Comparison of ENCODE assay signal across 9 cellular contexts in the genomic region with DNA sequence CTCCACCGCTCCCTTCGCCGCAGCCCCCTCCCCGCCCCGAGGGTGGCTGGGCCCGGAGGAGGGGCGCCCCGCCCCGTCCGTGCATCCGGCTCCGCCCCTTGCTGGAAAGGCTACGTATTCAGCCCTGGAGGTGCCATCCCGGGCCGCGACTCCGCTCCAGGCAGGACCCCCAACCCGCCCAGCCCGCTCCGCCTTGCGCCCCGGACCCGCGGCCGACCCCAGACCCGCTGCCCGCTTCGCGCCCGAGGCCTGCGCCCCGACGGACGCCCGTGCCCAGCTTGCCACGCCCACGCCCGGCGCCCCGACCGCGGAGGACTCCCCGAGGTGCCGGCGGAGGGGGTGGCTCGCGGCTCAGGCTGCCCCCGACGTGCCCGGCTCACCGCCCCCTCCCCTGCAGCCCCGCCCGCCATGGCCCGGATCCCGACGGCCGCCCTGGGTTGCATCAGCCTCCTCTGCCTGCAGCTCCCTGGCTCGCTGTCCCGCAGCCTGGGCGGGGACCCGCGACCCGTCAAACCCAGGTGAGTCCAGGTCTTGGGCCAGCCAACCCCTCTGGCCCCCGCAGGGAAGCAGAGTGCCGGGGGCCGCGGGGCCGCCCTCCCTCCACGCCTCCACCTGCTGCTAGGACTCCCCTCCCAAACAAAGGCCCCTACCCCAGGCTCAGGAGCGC. TPM values are rescaled to one million over a fixed set of nuclear protein-coding genes. Genes with fewer than 3 reads are reported as not detected.
DNase-seq lines count a peak whose midpoint lies in the region; ATAC-seq, FAIRE-seq and TF ChIP-seq lines count a peak whose summit lies in the region.
"Had no signal": no experiment of that assay in that cellular context is flagged by ENCODE, and none has a peak within 500 bp of the region (broad histone marks: within the 10 kb centered on the region; RNA-seq: fewer than 3 reads in every experiment).

A gene with protein sequence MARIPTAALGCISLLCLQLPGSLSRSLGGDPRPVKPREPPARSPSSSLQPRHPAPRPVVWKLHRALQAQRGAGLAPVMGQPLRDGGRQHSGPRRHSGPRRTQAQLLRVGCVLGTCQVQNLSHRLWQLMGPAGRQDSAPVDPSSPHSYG (plus strand): TSS at position 104 of the 667 bp plus-strand sequence. CDS start 305 bp downstream, at position 409.

- H3K4me2 ChIP-seq in H1 (ENCODE audit: insufficient read depth in 1 of 2, low read depth in 2 of 2, low read length in 2 of 2): peak within 1 kb of the TSS; percentile 44 to 74

- H4K20me1 ChIP-seq in H1 (replicated peaks in 1 of 2; ENCODE audit: control insufficient read depth in 1 of 2, insufficient read depth in 2 of 2, low read length in 2 of 2): peaks cover 0 to 3% of the 10 kb centered on the region in 2 experiments

- H3K4me3 ChIP-seq in H1 (ENCODE audit: extremely low read depth in 1 of 4, insufficient read depth in 2 of 4, low read depth in 3 of 4, low read length in 4 of 4) (peak within 1 kb of the TSS; percentile 50 to 74 (median 58)), urinary bladder (ENCODE audit: low read depth, low read length) (peak within 1 kb of the TSS; percentile 44)

- H4K5ac ChIP-seq in H1 (ENCODE audit: insufficient read length, low read depth, low read length): peak within 1 kb of the TSS; percentile 53

- H3K23me2 ChIP-seq in H1 (ENCODE audit: low read depth, low read length): peaks cover 4% of the 10 kb centered on the region; the same call in 1 of the 2 replicates

- peak within 1 kb of the TSS; percentile 74 for H4K91ac ChIP-seq in H1 (replicated peaks; ENCODE audit: insufficient read length, low read length)

- no peak within 1 kb of the TSS for H2BK120ac ChIP-seq in H1 (replicated peaks; ENCODE audit: low read depth, low read length)

- H3K4ac ChIP-seq in H1 (replicated peaks; ENCODE audit: insufficient read length, low read depth, low read length): peak within 1 kb of the TSS; percentile 53

- POLR2A ChIA-PET in H1 (lab: Charles Lee; ENCODE audit: partially characterized antibody): interaction anchor here (0.7 to 2.1 kb wide), 8 partner anchors 8 to 44 kb away, joined by 3 to 16 read pairs (median 3); a partner anchor contains a TSS

- 0% methylated on average over 2 of the region's 70 CpGs; no CpG with 5 or more reads in 1 of the 2 experiments for WGBS in H1 (ENCODE audit: extremely low coverage in 1 of 2, insufficient coverage in 1 of 2, insufficient read length in 1 of 2, insufficient replicate concordance in 2 of 2, low coverage in 1 of 2, low lambda C conversion rate in 2 of 2, missing lambda C conversion rate in 1 of 2), 2 experiments
- 2% methylated on average over 70 of the region's 70 CpGs for WGBS in urinary bladder

- H3K36me3 Mint-ChIP-seq in nephron (ENCODE audit: low read depth): no peaks in the 10 kb centered on the region

- H3K4me3 Mint-ChIP-seq in nephron: peak within 1 kb of the TSS; percentile 62 to 72 (median 71)

- H2BK5ac ChIP-seq in H1 (ENCODE audit: low read depth, low read length): peak within 1 kb of the TSS; percentile 44; the same call in 1 of the 2 replicates

- H3K18ac ChIP-seq in H1 (ENCODE audit: extremely low read depth, low read length): peak within 1 kb of the TSS; percentile 60

- no peak for ATAC-seq in HG03342 (IDR thresholded peaks at IDR 0.05; ENCODE audit: unreplicated experiment)

- TF ChIP-seq CTCF in H1 (IDR thresholded peaks at IDR 0.05; ENCODE audit: control extremely low read depth in 1 of 3, insufficient read depth in 1 of 3, low read depth in 1 of 3, low read length in 3 of 3): no peak
- TF ChIP-seq CTCF in nephron (IDR thresholded peaks at IDR 0.05; ENCODE audit: unreplicated experiment in 3 of 3): no peak

- FAIRE-seq in H1 (lab: Jason Lieb, UNC): no peak
- FAIRE-seq: A204.1 had no signal

- H3K27ac ChIP-seq in H1 (ENCODE audit: low read depth, low read length): no peak within 1 kb of the TSS
- no peak within 1 kb of the TSS for H3K27ac ChIP-seq in urinary bladder (ENCODE audit: low read depth)

- H3K9ac ChIP-seq in H1 (replicated peaks in 1 of 4; ENCODE audit: extremely low read depth in 1 of 4, low read depth in 3 of 4, low read length in 3 of 4): peak within 1 kb of the TSS; percentile 44 to 72 (median 60); a peak in 6 of 7 replicates

- peaks cover 58% of the 10 kb centered on the region for H3K27me3 Mint-ChIP-seq in nephron (ENCODE audit: low read depth)

- CTCF ChIA-PET in H1 (lab: Charles Lee; ENCODE audit: partially characterized antibody): interaction anchor here (1.0 to 1.3 kb wide), 2 partner anchors 16 to 214 kb away, joined by 3 to 5 read pairs; no protein-coding TSS in a partner anchor

- no peak within 1 kb of the TSS for H2BK15ac ChIP-seq in H1 (ENCODE audit: low read length)

- H3K23ac ChIP-seq in H1 (ENCODE audit: insufficient read length): no peak within 1 kb of the TSS

- H3K36me3 ChIP-seq in H1 (ENCODE audit: control insufficient read depth in 2 of 4, insufficient read depth in 4 of 4, low read length in 3 of 4) (0 out of 8 replicates have a peak, but pooled peaks cover 0 to 2% (median 0%) of the 10 kb centered on the region in 4 experiments), urinary bladder (ENCODE audit: insufficient read depth) (no peaks in the 10 kb centered on the region)

- no peaks in the 10 kb centered on the region for H3K9me3 Mint-ChIP-seq in nephron

- H3K56ac ChIP-seq in H1 (replicated peaks; ENCODE audit: insufficient read length, low read depth, low read length): peak within 1 kb of the TSS; percentile 30

- H3K14ac ChIP-seq in H1 (ENCODE audit: insufficient read length): no peak within 1 kb of the TSS

- H2AK5ac ChIP-seq in H1 (ENCODE audit: low read depth, low read length): no peak within 1 kb of the TSS

- no peaks in the 10 kb centered on the region for H3K79me1 ChIP-seq in H1 (ENCODE audit: low read depth, low read length)

- peaks cover 0 to 5% (median 0%) of the 10 kb centered on the region in 4 experiments; a peak in 3 of 7 replicates for H3K4me1 ChIP-seq in H1 (replicated peaks in 1 of 4; ENCODE audit: control insufficient read depth in 3 of 4, insufficient read depth in 4 of 4, low read length in 3 of 4)
- no peaks in the 10 kb centered on the region for H3K4me1 ChIP-seq in urinary bladder (ENCODE audit: insufficient read depth)

- peak within 1 kb of the TSS in 1 of 3 experiments; percentile 44 for H3K27ac Mint-ChIP-seq in nephron

- TF ChIP-seq EP300 in H1 (IDR thresholded peaks at IDR 0.05; ENCODE audit: borderline replicate concordance in 1 of 2, low read depth in 2 of 2, low read length in 2 of 2): no peak

- peak within 1 kb of the TSS; percentile 80 for H4K8ac ChIP-seq in H1 (ENCODE audit: extremely low read depth, insufficient read depth, low read length)

- TF ChIP-seq RAD21 in H1 (IDR thresholded peaks at IDR 0.05 in 1 of 2, conservative IDR thresholded peaks at IDR 0.05 in 1 of 2; ENCODE audit: low read depth in 2 of 2, low read length in 2 of 2): no peak

- H3K9me3 ChIP-seq in H1 (ENCODE audit: insufficient read depth in 2 of 2, low read depth in 1 of 2, low read length in 1 of 2): no peaks in the 10 kb centered on the region

- DNase-seq in DMS53 (lab: John Stamatoyannopoulos, UW) (peak; percentile 48), DMS53 treated with DMSO at 0.1 percent for 48 hours (lab: John Stamatoyannopoulos, UW; ENCODE audit: unreplicated experiment) (no peak), H1 (ENCODE audit: low read depth in 1 of 2, low spot score in 2 of 2) (peak in 1 of 2 experiments; percentile 89), NCI-H2081 treated with DMSO at 0.1 percent for 48 hours (lab: John Stamatoyannopoulos, UW) (no peak)
- peak; percentile 47 to 51 for DNase-seq in activated CD4-positive, alpha-beta T cell treated with anti-CD3 and anti-CD28 coated beads, Interleukin-2, amount 50 U/mL, for 4 hours

- peaks cover 8% of the 10 kb centered on the region for H3K4me1 Mint-ChIP-seq in nephron

- no peaks in the 10 kb centered on the region for H3K79me2 ChIP-seq in H1 (ENCODE audit: control insufficient read depth in 1 of 2, insufficient read depth in 2 of 2, low read length in 2 of 2)

- no peak; a peak in 1 of 3 replicates for TF ChIP-seq POLR2A in H1 (IDR thresholded peaks at IDR 0.05; ENCODE audit: control extremely low read depth in 1 of 2, low read depth in 2 of 2, low read length in 2 of 2)

- peaks cover 1 to 22% (median 13%) of the 10 kb centered on the region in 4 experiments; a peak in 6 of 7 replicates for H3K27me3 ChIP-seq in H1 (replicated peaks in 1 of 4; ENCODE audit: control insufficient read depth in 3 of 4, extremely low read depth in 1 of 4, insufficient read depth in 3 of 4, low read length in 3 of 4)

- H2AFZ ChIP-seq in H1 (ENCODE audit: low read length): no peak within 1 kb of the TSS

- H2BK12ac ChIP-seq in H1 (ENCODE audit: low read depth, low read length): peak within 1 kb of the TSS; percentile 81; the same call in 1 of the 2 replicates

- peak within 1 kb of the TSS; percentile 34; the same call in 1 of the 2 replicates for H2BK20ac ChIP-seq in H1 (ENCODE audit: low read length)

TF ChIP-seq in H1, 55 proteins besides CTCF, POLR2A, EP300 and RAD21:
- TF ChIP-seq CEBPB (IDR thresholded peaks at IDR 0.05; ENCODE audit: low read depth, low read length) (peak; percentile 16; the same call in 1 of the 2 replicates), TBP (IDR thresholded peaks at IDR 0.05; ENCODE audit: low read depth, low read length) (peak; percentile 50; the same call in 1 of the 2 replicates), BRCA1 (IDR thresholded peaks at IDR 0.05; ENCODE audit: low read depth, low read length) (no peak), GABPA (IDR thresholded peaks at IDR 0.05; ENCODE audit: borderline replicate concordance, insufficient read depth, low read length) (0 out of 2 replicates have a peak, but pooled peaks have one; percentile 46), TAF1 (IDR thresholded peaks at IDR 0.05; ENCODE audit: low read depth, low read length) (peak; percentile 42; the same call in 1 of the 2 replicates), ASH2L (IDR thresholded peaks at IDR 0.05; ENCODE audit: low read length) (no peak), PHF8 (conservative IDR thresholded peaks at IDR 0.05; ENCODE audit: low read depth, low read length) (0 out of 2 replicates have a peak, but pooled peaks have one; percentile 42), SIX5 (IDR thresholded peaks at IDR 0.05; ENCODE audit: low read depth, low read length) (no peak), EGR1 (IDR thresholded peaks at IDR 0.05; ENCODE audit: borderline replicate concordance, low read depth, low read length) (peak; percentile 31; the same call in 1 of the 2 replicates)
TF ChIP-seq in H1: peak in this region for 6.

RNA-seq across cellular contexts. Expression of the gene that starts here (rescaled TPM):
- total RNA-seq in H1 (2021; fragmentation: NEBNext Ultra II Directional; extraction: Animal tissue kit (Norgen Biotek cat#: 25700)): 7.5 and 8.0 TPM in 2 replicates
- polyA plus RNA-seq in H1 (2011; rRNA removed): 3.3 and 6.8 TPM in 2 replicates
- polyA plus RNA-seq in H1 (2011; cell fraction: cytosol; rRNA removed): 4.8 TPM
- polyA plus RNA-seq in H1 (2011; cell fraction: nucleus; rRNA removed): 6.5 TPM
- 7.1 to 10.4 TPM (median 9.2 TPM) in 4 replicates for polyA plus RNA-seq in H1 (2012, experiment 1 of 2)
- 8.2 TPM for polyA plus RNA-seq in H1 (2012, experiment 2 of 2)
- polyA plus RNA-seq in H1 (2013, experiment 1 of 2): 4.6 TPM
- polyA plus RNA-seq in H1 (2013, experiment 2 of 2): 5.1 TPM
- 2.2 and 4.0 TPM in 2 replicates for polyA minus RNA-seq in H1 (2011; rRNA and poly(A)+ RNA removed)
- 5.6 TPM for polyA minus RNA-seq in H1 (2011; cell fraction: cytosol; rRNA and poly(A)+ RNA removed)
- polyA minus RNA-seq in H1 (2011; cell fraction: nucleus; rRNA and poly(A)+ RNA removed): 6.9 TPM
- total RNA-seq in urinary bladder: 0.37 TPM
- 0.11 TPM for polyA plus RNA-seq in urinary bladder

Comparison
In these comparisons a context has a peak if more than half of its experiments do, and no peak if none do; other contexts are left out.
1. DNase-seq: peak in DMS53 (single experiment) and activated CD4-positive, alpha-beta T cell treated with anti-CD3 and anti-CD28 coated beads, Interleukin-2, amount 50 U/mL, for 4 hours (2 of 2); none in DMS53 treated with DMSO at 0.1 percent for 48 hours (single experiment) and NCI-H2081 treated with DMSO at 0.1 percent for 48 hours (single experiment).